In genomic region chr19:18205180-18205915, GRCh38 we compare ENCODE assay signal across 8 cellular contexts. TPM values are rescaled to one million over a fixed set of nuclear protein-coding genes. Genes with fewer than 3 reads are reported as not detected.
A peak's percentile ranks its signal among the peaks of the same experiment; 100 is the strongest.
DNase-seq lines count a peak whose midpoint lies in the region; ATAC-seq and TF ChIP-seq lines count a peak whose summit lies in the region.

No MANE protein-coding gene starts in this region.

- H3K9me3 ChIP-seq in HUES6 (ENCODE audit: control insufficient read depth, insufficient read depth, low read depth, low read length): no peaks in the 10 kb centered on the region
- H3K9me3 ChIP-seq in right cardiac atrium (ENCODE audit: control insufficient read depth, low read length): no peaks in the 10 kb centered on the region

- H3K36me3 ChIP-seq in HUES6 (ENCODE audit: control insufficient read depth, insufficient read depth, low read length): peaks cover 8% of the 10 kb centered on the region

- H3K27ac ChIP-seq in C4-2B (peak overlapping the region; percentile 55), HUES6 (ENCODE audit: low read depth, low read length) (peak overlapping the region; percentile 92), right cardiac atrium (ENCODE audit: low read length) (peak overlapping the region; percentile 95)

- WGBS in right cardiac atrium: 10% methylated on average over 36 of the region's 36 CpGs

- no peak for TF ChIP-seq CTCF in C4-2B (conservative IDR thresholded peaks at IDR 0.05)

- H3K27me3 ChIP-seq in HUES6 (ENCODE audit: control insufficient read depth, insufficient read depth, low read length) (peaks cover 6% of the 10 kb centered on the region; the same call in 1 of the 2 replicates), right cardiac atrium (ENCODE audit: control insufficient read depth, insufficient read depth) (no peaks in the 10 kb centered on the region)

- H3K9ac ChIP-seq in HUES6 (ENCODE audit: low read length): peak overlapping the region; percentile 71

- peak; percentile 44 to 53 for ATAC-seq in right cardiac atrium
- ATAC-seq in GM19351 (IDR thresholded peaks at IDR 0.05; ENCODE audit: unreplicated experiment): no peak
- ATAC-seq in GM19324 (IDR thresholded peaks at IDR 0.05; ENCODE audit: low FRiP score, unreplicated experiment): no peak

- DNase-seq in T-helper 1 cell (peak in 3 of 5 donors; percentile 33 to 52 (median 39)), astrocyte of the hippocampus (ENCODE audit: low read depth, low spot score) (peak; percentile 78), right cardiac atrium (peak; percentile 86 to 95 (median 94)), pons (ENCODE audit: low spot score) (peak; percentile 78)

- H3K4me3 ChIP-seq in HUES6 (ENCODE audit: low read depth, low read length) (peak overlapping the region; percentile 84), right cardiac atrium (ENCODE audit: low read length) (peak overlapping the region; percentile 71)

- H3K4me1 ChIP-seq in HUES6 (ENCODE audit: control insufficient read depth, insufficient read depth, low read length): peaks cover 20% of the 10 kb centered on the region
- H3K4me1 ChIP-seq in right cardiac atrium (ENCODE audit: control insufficient read depth, insufficient read depth, low read length): peaks cover 5% of the 10 kb centered on the region

- intact Hi-C loops in right cardiac atrium (cut with DNase I): loop anchor here in 3 of 4 donors (5.0 to 10.0 kb wide), 3 partner anchors 47 to 209 kb away; partner anchors contain the start of genes SSBP4 (in 2 of the 3) and LSM4 (in 1 of the 3)

RNA-seq across cellular contexts. Expression of gene RAB3A, which starts 1.5 kb away (rescaled TPM):
- total RNA-seq in right cardiac atrium: 10 to 100 TPM; 23.1 to 41.5 (median 29.5) TPM
- 29.1 TPM for polyA plus RNA-seq in right cardiac atrium

RNA-seq across cellular contexts. Expression of gene MPV17L2, which starts 12.3 kb away (rescaled TPM):
- 10 to 100 TPM in 2 of 4 donors, 1 to 10 TPM in 2; 8.0 to 12.0 (median 10.0) TPM for total RNA-seq in right cardiac atrium
- polyA plus RNA-seq in right cardiac atrium: 19.5 TPM

RNA-seq across cellular contexts. Expression of gene PDE4C, which starts 20.9 kb away (rescaled TPM):
- 1 to 10 TPM in 2 of 4 donors, under 1 TPM in 2; 0.47 to 1.6 (median 0.97) TPM for total RNA-seq in right cardiac atrium
- 2.8 TPM for polyA plus RNA-seq in right cardiac atrium

RNA-seq across cellular contexts. Expression of gene IFI30, which starts 31.7 kb away (rescaled TPM):
- total RNA-seq in right cardiac atrium: 10 to 100 TPM; 21.8 to 47.4 (median 35.9) TPM
- 10.1 TPM for polyA plus RNA-seq in right cardiac atrium

RNA-seq across cellular contexts. Expression of gene PIK3R2, which starts 52.4 kb away (rescaled TPM):
- 10 to 100 TPM; 21.3 to 30.1 (median 26.4) TPM for total RNA-seq in right cardiac atrium
- polyA plus RNA-seq in right cardiac atrium: 7.1 TPM

Comparison
In these comparisons a context has a peak if more than half of its experiments do, and no peak if none do; other contexts are left out.
1. DNase-seq: peak in every context shown above with its lines; median percentile 94 in right cardiac atrium; 78 in astrocyte of the hippocampus; 78 in pons; 39 in T-helper 1 cell.
2. ATAC-seq: peak in right cardiac atrium (2 of 2); none in GM19351 (single experiment) and GM19324 (single experiment).
3. Peak in every context shown above with its lines, with median percentiles within 50 percentile points of each other: H3K27ac ChIP-seq.